In genomic region chr3:57971975-57972374, GRCh38 we compare ENCODE assay signal across 1 cellular context.
TF ChIP-seq lines count a peak whose summit lies in the region.

No MANE protein-coding gene starts in this region.

TF ChIP-seq in A549, 52 proteins besides CTCF, POLR2A, EP300 and RAD21 (continued from another document):
- no peak for TF ChIP-seq NPAS2 (CRISPR knock-in tag; IDR thresholded peaks at IDR 0.05; ENCODE audit: borderline replicate concordance)
- TF ChIP-seq PHF8 (IDR thresholded peaks at IDR 0.05; ENCODE audit: borderline replicate concordance, low read depth), result no peak
- TF ChIP-seq HES2 (IDR thresholded peaks at IDR 0.05), result no peak
- TF ChIP-seq POLR2AphosphoS2 (conservative IDR thresholded peaks at IDR 0.05; ENCODE audit: low read length), result no peak
- no peak for TF ChIP-seq FOSB (CRISPR knock-in tag; IDR thresholded peaks at IDR 0.05)
- no peak for TF ChIP-seq BCL3 (IDR thresholded peaks at IDR 0.05)
- TF ChIP-seq, protein P1, sequence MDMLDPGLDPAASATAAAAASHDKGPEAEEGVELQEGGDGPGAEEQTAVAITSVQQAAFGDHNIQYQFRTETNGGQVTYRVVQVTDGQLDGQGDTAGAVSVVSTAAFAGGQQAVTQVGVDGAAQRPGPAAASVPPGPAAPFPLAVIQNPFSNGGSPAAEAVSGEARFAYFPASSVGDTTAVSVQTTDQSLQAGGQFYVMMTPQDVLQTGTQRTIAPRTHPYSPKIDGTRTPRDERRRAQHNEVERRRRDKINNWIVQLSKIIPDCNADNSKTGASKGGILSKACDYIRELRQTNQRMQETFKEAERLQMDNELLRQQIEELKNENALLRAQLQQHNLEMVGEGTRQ (IDR thresholded peaks at IDR 0.05), result no peak
